Comparison of ENCODE assay signal across 8 cellular contexts in the genomic region with DNA sequence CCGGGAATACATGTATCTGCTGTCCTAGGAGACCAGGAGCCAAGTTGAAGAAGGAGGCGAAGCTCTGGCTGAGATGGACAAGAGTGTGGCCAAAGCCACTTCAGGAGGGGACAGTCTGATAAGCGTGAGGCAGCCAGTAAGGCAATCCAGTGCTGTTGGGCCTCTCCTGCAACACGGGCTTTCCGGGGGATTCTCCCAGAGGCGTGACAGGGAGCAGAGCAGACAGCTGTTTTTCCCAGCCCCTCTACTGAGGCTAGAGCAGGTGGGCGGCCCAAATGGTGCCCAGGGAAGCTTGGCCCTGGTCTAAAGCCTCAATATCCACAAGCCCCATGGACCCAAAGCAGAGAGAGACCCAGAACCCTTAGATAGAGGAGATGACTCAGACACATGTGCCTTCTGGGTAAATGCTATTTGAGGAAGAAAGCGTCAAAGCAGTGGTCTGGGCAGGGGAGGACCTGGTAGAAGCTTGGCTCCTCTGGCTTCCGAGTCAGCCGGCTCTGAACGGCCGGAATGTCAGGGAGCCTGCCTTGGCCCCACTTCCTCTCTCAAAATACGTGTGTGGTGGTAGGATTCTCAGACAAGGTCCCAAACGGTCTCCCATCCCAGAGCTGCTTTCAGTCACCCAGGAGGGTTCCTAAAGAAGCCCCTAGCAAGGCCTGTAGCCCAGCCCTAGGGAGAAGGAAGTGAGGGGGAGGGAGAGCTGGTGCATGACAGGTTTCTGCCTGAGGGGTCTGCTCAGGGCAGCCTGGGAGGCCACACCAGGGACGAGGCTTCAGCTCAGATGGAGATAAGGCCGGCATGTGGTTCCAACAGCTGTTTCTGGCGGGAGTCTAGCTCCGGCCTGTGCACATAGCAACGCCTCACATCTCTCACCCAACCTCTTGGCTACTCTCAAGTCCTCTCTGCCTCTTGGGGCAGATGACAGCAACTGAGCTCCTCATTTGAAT. TPM values are rescaled to one million over a fixed set of nuclear protein-coding genes. Genes with fewer than 3 reads are reported as not detected.
DNase-seq lines count a peak whose midpoint lies in the region; ATAC-seq and TF ChIP-seq lines count a peak whose summit lies in the region.

No MANE protein-coding gene starts in this region.

- intact Hi-C loops in activated CD4-positive, alpha-beta T cell treated with anti-CD3 and anti-CD28 coated beads for 36 hours (cut with DNase I, micrococcal nuclease): no loop called here
- intact Hi-C loops in activated B cell treated with CpG ODN at 0.5 μM for 24 hours (cut with micrococcal nuclease): loop anchor here (1.0 kb wide), 4 partner anchors 11 to 29 kb away; a partner anchor contains a TSS

- H3K4me1 Mint-ChIP-seq in activated CD4-positive, alpha-beta T cell treated with anti-CD3 and anti-CD28 coated beads for 36 hours: peaks cover 57% of the 10 kb centered on the region
- peaks cover 85% of the 10 kb centered on the region for H3K4me1 Mint-ChIP-seq in activated B cell treated with CpG ODN at 0.5 μM for 24 hours

- H3K27ac ChIP-seq in mesodermal cell (ENCODE audit: low read depth, low read length, severe bottlenecking): peak overlapping the region; percentile 53

- no peaks in the 10 kb centered on the region for H3K9me3 Mint-ChIP-seq in activated CD4-positive, alpha-beta T cell treated with anti-CD3 and anti-CD28 coated beads for 36 hours (ENCODE audit: low read depth)
- no peaks in the 10 kb centered on the region for H3K9me3 Mint-ChIP-seq in activated B cell treated with CpG ODN at 0.5 μM for 24 hours

- peaks cover 50% of the 10 kb centered on the region for H3K4me1 ChIP-seq in mesodermal cell (ENCODE audit: control insufficient read depth, insufficient read depth, low read length, poor library complexity, severe bottlenecking)

- peaks cover 34% of the 10 kb centered on the region for H3K36me3 ChIP-seq in mesodermal cell (ENCODE audit: control insufficient read depth, insufficient read depth, low read length)

- TF ChIP-seq CTCF in activated B cell treated with CpG ODN at 0.5 μM for 24 hours (IDR thresholded peaks at IDR 0.05): no peak

- H3K27ac Mint-ChIP-seq in activated CD4-positive, alpha-beta T cell treated with anti-CD3 and anti-CD28 coated beads for 36 hours: peak overlapping the region; percentile 72
- peak overlapping the region; percentile 94 for H3K27ac Mint-ChIP-seq in activated B cell treated with CpG ODN at 0.5 μM for 24 hours

- ATAC-seq in activated CD4-positive, alpha-beta T cell treated with anti-CD3 and anti-CD28 coated beads for 36 hours: no peak
- ATAC-seq in HG02981 (IDR thresholded peaks at IDR 0.05; ENCODE audit: unreplicated experiment) (peak; percentile 65), activated B cell treated with CpG ODN at 0.5 μM for 24 hours (ENCODE audit: low read depth) (peak; percentile 53)

- no peak overlapping the region for H3K4me3 Mint-ChIP-seq in activated CD4-positive, alpha-beta T cell treated with anti-CD3 and anti-CD28 coated beads for 36 hours
- H3K4me3 Mint-ChIP-seq in activated B cell treated with CpG ODN at 0.5 μM for 24 hours: peak overlapping the region; percentile 52

- CTCF ChIA-PET in activated CD4-positive, alpha-beta T cell treated with anti-CD3 and anti-CD28 coated beads for 36 hours (lab: Charles Lee): interaction anchor here (0.6 to 2.1 kb wide), 9 partner anchors 10 to 233 kb away, joined by 3 to 7 read pairs (median 5); a partner anchor contains a TSS
- CTCF ChIA-PET in activated B cell treated with CpG ODN at 0.5 μM for 24 hours (lab: Charles Lee): interaction anchor here (0.9 to 5.1 kb wide), 12 partner anchors 9 to 341 kb away, joined by 3 to 40 read pairs (median 6); a partner anchor contains a TSS

- no peak for DNase-seq in activated CD4-positive, alpha-beta T cell treated with anti-CD3 and anti-CD28 coated beads for 36 hours
- no peak for DNase-seq in activated CD4-positive, alpha-beta T cell treated with anti-CD3 and anti-CD28 coated beads, Interleukin-2, amount 50 U/mL, for 1 hour
- peak; percentile 49 for DNase-seq in activated B cell treated with CpG ODN at 0.5 μM for 24 hours
- no peak for DNase-seq in cortex of kidney (lab: John Stamatoyannopoulos, UW)
- DNase-seq in T-helper 9 cell: no peak
- DNase-seq in RKO (ENCODE audit: low spot score): no peak

- H3K27me3 Mint-ChIP-seq in activated CD4-positive, alpha-beta T cell treated with anti-CD3 and anti-CD28 coated beads for 36 hours: no peaks in the 10 kb centered on the region
- no peaks in the 10 kb centered on the region for H3K27me3 Mint-ChIP-seq in activated B cell treated with CpG ODN at 0.5 μM for 24 hours

- no peak overlapping the region for H3K4me3 ChIP-seq in mesodermal cell (ENCODE audit: extremely low read depth, insufficient read depth, low read length, poor library complexity, severe bottlenecking)

- 78 to 80% methylated on average over 11 to 14 of the region's 19 CpGs for WGBS in mesodermal cell (ENCODE audit: insufficient coverage in 2 of 2), 2 experiments

- no peaks in the 10 kb centered on the region for H3K9me3 ChIP-seq in mesodermal cell (ENCODE audit: control insufficient read depth, low read length)

- POLR2A ChIA-PET in activated CD4-positive, alpha-beta T cell treated with anti-CD3 and anti-CD28 coated beads for 36 hours (lab: Charles Lee): interaction anchor here (1.5 kb wide), 1 partner anchor 13 kb away, joined by 4 read pairs; no protein-coding TSS in a partner anchor
- POLR2A ChIA-PET in activated B cell treated with CpG ODN at 0.5 μM for 24 hours (lab: Charles Lee): interaction anchor here (0.7 to 7.3 kb wide), 15 partner anchors 7 to 57 kb away, joined by 4 to 127 read pairs (median 7); a partner anchor contains a TSS

- H3K36me3 Mint-ChIP-seq in activated CD4-positive, alpha-beta T cell treated with anti-CD3 and anti-CD28 coated beads for 36 hours (ENCODE audit: low read depth): peaks cover 38% of the 10 kb centered on the region
- peaks cover 74% of the 10 kb centered on the region for H3K36me3 Mint-ChIP-seq in activated B cell treated with CpG ODN at 0.5 μM for 24 hours (ENCODE audit: low read depth)

RNA-seq across cellular contexts. Expression of a gene that starts 28.9 kb away (rescaled TPM):
- total RNA-seq in activated CD4-positive, alpha-beta T cell treated with anti-CD3 and anti-CD28 coated beads for 36 hours: 10 to 100 TPM; 38.2 to 44.0 TPM
- 127 and 151 TPM in 2 replicates for total RNA-seq in activated B cell treated with CpG ODN at 0.5 μM for 24 hours
- polyA plus RNA-seq in mesodermal cell (2013, experiment 1 of 2): 15.7 TPM
- polyA plus RNA-seq in mesodermal cell (2013, experiment 2 of 2): 11.4 TPM

RNA-seq across cellular contexts. Expression of a gene that starts 50.5 kb away (rescaled TPM):
- 10 to 100 TPM; 89.1 to 94.6 TPM for total RNA-seq in activated CD4-positive, alpha-beta T cell treated with anti-CD3 and anti-CD28 coated beads for 36 hours
- total RNA-seq in activated B cell treated with CpG ODN at 0.5 μM for 24 hours: 221 and 264 TPM in 2 replicates
- polyA plus RNA-seq in mesodermal cell (2013, experiment 1 of 2): 15.6 TPM
- 16.9 TPM for polyA plus RNA-seq in mesodermal cell (2013, experiment 2 of 2)

RNA-seq across cellular contexts. Expression of a gene that starts 54.1 kb away (rescaled TPM):
- 10 to 100 TPM; 55.9 to 57.6 TPM for total RNA-seq in activated CD4-positive, alpha-beta T cell treated with anti-CD3 and anti-CD28 coated beads for 36 hours
- total RNA-seq in activated B cell treated with CpG ODN at 0.5 μM for 24 hours: 60.4 and 70.6 TPM in 2 replicates
- polyA plus RNA-seq in mesodermal cell (2013, experiment 1 of 2): 22.3 TPM
- 22.4 TPM for polyA plus RNA-seq in mesodermal cell (2013, experiment 2 of 2)
